Comparison of ENCODE assay signal across 1 cellular context in the genomic region with DNA sequence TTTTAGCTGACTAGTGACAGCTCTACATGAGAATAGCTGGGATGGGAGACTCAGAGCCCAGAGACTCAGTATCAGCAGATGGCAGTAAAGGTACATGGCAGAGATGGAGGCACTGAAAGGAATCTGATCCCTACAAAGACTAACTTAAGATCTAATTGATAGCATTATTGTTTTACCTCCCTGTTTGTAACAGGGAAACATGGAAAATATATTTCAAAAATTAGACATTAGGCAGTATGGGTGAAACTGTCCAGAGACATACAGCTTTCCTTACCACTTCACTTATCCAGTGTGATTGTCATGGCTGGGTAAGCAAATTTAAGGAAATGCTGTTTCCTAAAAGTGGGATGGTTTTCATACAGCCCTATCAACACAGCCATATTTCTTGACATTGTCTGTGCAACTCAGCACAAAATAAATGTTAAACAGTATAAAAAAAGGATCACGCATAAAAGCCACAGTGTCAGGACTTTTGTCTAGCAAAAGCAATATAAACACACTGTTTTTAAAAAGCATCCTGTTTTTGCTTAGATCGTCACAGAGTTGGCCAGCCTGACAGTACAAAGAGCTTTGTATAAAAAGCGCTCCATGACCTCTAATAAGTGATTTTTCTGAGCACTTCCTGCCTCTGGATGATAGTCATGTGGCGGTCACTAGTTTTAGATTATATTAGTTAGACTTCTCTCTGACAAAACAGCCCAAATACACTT.
TF ChIP-seq lines count a peak whose summit lies in the region.

No MANE protein-coding gene starts in this region.

TF ChIP-seq in HepG2, 621 proteins besides CTCF, POLR2A, EP300 and RAD21 (continued from another document):
- TF ChIP-seq, protein P1, sequence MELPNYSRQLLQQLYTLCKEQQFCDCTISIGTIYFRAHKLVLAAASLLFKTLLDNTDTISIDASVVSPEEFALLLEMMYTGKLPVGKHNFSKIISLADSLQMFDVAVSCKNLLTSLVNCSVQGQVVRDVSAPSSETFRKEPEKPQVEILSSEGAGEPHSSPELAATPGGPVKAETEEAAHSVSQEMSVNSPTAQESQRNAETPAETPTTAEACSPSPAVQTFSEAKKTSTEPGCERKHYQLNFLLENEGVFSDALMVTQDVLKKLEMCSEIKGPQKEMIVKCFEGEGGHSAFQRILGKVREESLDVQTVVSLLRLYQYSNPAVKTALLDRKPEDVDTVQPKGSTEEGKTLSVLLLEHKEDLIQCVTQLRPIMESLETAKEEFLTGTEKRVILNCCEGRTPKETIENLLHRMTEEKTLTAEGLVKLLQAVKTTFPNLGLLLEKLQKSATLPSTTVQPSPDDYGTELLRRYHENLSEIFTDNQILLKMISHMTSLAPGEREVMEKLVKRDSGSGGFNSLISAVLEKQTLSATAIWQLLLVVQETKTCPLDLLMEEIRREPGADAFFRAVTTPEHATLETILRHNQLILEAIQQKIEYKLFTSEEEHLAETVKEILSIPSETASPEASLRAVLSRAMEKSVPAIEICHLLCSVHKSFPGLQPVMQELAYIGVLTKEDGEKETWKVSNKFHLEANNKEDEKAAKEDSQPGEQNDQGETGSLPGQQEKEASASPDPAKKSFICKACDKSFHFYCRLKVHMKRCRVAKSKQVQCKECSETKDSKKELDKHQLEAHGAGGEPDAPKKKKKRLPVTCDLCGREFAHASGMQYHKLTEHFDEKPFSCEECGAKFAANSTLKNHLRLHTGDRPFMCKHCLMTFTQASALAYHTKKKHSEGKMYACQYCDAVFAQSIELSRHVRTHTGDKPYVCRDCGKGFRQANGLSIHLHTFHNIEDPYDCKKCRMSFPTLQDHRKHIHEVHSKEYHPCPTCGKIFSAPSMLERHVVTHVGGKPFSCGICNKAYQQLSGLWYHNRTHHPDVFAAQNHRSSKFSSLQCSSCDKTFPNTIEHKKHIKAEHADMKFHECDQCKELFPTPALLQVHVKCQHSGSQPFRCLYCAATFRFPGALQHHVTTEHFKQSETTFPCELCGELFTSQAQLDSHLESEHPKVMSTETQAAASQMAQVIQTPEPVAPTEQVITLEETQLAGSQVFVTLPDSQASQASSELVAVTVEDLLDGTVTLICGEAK (IDR thresholded peaks at IDR 0.05), result no peak
- TF ChIP-seq, protein P1 (CRISPR knock-in tag; IDR thresholded peaks at IDR 0.05), result no peak
- TF ChIP-seq SYNCRIP (IDR thresholded peaks at IDR 0.05; ENCODE audit: insufficient read depth, low read depth, low read length) (no peak), MIXL1 (CRISPR knock-in tag; IDR thresholded peaks at IDR 0.05) (peak; percentile 61), ZFP41 (CRISPR knock-in tag; IDR thresholded peaks at IDR 0.05; ENCODE audit: borderline replicate concordance) (no peak), TGIF2 (CRISPR knock-in tag; IDR thresholded peaks at IDR 0.05) (no peak), SPEN (CRISPR knock-in tag; IDR thresholded peaks at IDR 0.05; ENCODE audit: low read depth) (no peak), ZNF816 (CRISPR knock-in tag; IDR thresholded peaks at IDR 0.05; ENCODE audit: borderline replicate concordance) (no peak)
- TF ChIP-seq, protein P2, sequence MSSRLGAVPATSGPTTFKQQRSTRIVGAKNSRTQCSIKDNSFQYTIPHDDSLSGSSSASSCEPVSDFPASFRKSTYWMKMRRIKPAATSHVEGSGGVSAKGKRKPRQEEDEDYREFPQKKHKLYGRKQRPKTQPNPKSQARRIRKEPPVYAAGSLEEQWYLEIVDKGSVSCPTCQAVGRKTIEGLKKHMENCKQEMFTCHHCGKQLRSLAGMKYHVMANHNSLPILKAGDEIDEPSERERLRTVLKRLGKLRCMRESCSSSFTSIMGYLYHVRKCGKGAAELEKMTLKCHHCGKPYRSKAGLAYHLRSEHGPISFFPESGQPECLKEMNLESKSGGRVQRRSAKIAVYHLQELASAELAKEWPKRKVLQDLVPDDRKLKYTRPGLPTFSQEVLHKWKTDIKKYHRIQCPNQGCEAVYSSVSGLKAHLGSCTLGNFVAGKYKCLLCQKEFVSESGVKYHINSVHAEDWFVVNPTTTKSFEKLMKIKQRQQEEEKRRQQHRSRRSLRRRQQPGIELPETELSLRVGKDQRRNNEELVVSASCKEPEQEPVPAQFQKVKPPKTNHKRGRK (CRISPR knock-in tag; IDR thresholded peaks at IDR 0.05), result no peak
